1 cellular context compared by ENCODE assay signal in the genomic region with DNA sequence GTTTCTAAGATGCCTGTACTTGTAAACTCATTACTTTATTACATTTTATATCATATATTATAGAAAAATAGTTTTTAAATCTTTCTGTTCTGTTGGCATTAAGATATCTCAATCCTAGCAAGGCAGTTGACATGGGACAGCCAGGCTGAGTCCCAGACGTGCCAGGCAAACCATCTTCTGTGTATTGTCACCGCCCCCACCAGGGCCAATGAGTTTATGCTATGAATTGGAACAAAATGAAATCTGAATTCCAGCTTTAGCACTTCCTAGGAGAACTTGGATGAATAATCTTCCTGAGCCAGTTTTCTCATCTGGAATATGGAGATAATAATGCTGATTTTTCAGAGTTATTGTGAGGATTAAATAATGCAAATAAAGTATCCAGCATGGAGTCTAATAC.
TF ChIP-seq lines count a peak whose summit lies in the region.

No MANE protein-coding gene starts in this region.

TF ChIP-seq in H1, 55 proteins besides CTCF, POLR2A, EP300 and RAD21:
- TF ChIP-seq, protein P1, sequence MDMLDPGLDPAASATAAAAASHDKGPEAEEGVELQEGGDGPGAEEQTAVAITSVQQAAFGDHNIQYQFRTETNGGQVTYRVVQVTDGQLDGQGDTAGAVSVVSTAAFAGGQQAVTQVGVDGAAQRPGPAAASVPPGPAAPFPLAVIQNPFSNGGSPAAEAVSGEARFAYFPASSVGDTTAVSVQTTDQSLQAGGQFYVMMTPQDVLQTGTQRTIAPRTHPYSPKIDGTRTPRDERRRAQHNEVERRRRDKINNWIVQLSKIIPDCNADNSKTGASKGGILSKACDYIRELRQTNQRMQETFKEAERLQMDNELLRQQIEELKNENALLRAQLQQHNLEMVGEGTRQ (IDR thresholded peaks at IDR 0.05; ENCODE audit: low read length): no peak
- no peak for TF ChIP-seq FOSL1 (IDR thresholded peaks at IDR 0.05; ENCODE audit: insufficient read depth, low read depth, low read length)
- TF ChIP-seq HDAC6 (IDR thresholded peaks at IDR 0.05; ENCODE audit: low read depth, low read length): no peak
- no peak for TF ChIP-seq SIX5 (IDR thresholded peaks at IDR 0.05; ENCODE audit: low read depth, low read length)
- TF ChIP-seq BRCA1 (IDR thresholded peaks at IDR 0.05; ENCODE audit: low read depth, low read length): no peak
- TF ChIP-seq NRF1 (IDR thresholded peaks at IDR 0.05; ENCODE audit: low read depth, low read length): no peak
- TF ChIP-seq YY1 (IDR thresholded peaks at IDR 0.05; ENCODE audit: low read depth, low read length): no peak
- TF ChIP-seq KDM1A (IDR thresholded peaks at IDR 0.05; ENCODE audit: borderline replicate concordance, low read length): no peak
- no peak for TF ChIP-seq ZNF274 (IDR thresholded peaks at IDR 0.05; ENCODE audit: borderline replicate concordance, extremely low read depth, low read length)
- no peak for TF ChIP-seq SIN3A (conservative IDR thresholded peaks at IDR 0.05 in 1 of 2, IDR thresholded peaks at IDR 0.05 in 1 of 2; ENCODE audit: low read depth in 1 of 2, low read length in 2 of 2)
- TF ChIP-seq TBP (IDR thresholded peaks at IDR 0.05; ENCODE audit: low read depth, low read length): no peak
- TF ChIP-seq, protein P2, sequence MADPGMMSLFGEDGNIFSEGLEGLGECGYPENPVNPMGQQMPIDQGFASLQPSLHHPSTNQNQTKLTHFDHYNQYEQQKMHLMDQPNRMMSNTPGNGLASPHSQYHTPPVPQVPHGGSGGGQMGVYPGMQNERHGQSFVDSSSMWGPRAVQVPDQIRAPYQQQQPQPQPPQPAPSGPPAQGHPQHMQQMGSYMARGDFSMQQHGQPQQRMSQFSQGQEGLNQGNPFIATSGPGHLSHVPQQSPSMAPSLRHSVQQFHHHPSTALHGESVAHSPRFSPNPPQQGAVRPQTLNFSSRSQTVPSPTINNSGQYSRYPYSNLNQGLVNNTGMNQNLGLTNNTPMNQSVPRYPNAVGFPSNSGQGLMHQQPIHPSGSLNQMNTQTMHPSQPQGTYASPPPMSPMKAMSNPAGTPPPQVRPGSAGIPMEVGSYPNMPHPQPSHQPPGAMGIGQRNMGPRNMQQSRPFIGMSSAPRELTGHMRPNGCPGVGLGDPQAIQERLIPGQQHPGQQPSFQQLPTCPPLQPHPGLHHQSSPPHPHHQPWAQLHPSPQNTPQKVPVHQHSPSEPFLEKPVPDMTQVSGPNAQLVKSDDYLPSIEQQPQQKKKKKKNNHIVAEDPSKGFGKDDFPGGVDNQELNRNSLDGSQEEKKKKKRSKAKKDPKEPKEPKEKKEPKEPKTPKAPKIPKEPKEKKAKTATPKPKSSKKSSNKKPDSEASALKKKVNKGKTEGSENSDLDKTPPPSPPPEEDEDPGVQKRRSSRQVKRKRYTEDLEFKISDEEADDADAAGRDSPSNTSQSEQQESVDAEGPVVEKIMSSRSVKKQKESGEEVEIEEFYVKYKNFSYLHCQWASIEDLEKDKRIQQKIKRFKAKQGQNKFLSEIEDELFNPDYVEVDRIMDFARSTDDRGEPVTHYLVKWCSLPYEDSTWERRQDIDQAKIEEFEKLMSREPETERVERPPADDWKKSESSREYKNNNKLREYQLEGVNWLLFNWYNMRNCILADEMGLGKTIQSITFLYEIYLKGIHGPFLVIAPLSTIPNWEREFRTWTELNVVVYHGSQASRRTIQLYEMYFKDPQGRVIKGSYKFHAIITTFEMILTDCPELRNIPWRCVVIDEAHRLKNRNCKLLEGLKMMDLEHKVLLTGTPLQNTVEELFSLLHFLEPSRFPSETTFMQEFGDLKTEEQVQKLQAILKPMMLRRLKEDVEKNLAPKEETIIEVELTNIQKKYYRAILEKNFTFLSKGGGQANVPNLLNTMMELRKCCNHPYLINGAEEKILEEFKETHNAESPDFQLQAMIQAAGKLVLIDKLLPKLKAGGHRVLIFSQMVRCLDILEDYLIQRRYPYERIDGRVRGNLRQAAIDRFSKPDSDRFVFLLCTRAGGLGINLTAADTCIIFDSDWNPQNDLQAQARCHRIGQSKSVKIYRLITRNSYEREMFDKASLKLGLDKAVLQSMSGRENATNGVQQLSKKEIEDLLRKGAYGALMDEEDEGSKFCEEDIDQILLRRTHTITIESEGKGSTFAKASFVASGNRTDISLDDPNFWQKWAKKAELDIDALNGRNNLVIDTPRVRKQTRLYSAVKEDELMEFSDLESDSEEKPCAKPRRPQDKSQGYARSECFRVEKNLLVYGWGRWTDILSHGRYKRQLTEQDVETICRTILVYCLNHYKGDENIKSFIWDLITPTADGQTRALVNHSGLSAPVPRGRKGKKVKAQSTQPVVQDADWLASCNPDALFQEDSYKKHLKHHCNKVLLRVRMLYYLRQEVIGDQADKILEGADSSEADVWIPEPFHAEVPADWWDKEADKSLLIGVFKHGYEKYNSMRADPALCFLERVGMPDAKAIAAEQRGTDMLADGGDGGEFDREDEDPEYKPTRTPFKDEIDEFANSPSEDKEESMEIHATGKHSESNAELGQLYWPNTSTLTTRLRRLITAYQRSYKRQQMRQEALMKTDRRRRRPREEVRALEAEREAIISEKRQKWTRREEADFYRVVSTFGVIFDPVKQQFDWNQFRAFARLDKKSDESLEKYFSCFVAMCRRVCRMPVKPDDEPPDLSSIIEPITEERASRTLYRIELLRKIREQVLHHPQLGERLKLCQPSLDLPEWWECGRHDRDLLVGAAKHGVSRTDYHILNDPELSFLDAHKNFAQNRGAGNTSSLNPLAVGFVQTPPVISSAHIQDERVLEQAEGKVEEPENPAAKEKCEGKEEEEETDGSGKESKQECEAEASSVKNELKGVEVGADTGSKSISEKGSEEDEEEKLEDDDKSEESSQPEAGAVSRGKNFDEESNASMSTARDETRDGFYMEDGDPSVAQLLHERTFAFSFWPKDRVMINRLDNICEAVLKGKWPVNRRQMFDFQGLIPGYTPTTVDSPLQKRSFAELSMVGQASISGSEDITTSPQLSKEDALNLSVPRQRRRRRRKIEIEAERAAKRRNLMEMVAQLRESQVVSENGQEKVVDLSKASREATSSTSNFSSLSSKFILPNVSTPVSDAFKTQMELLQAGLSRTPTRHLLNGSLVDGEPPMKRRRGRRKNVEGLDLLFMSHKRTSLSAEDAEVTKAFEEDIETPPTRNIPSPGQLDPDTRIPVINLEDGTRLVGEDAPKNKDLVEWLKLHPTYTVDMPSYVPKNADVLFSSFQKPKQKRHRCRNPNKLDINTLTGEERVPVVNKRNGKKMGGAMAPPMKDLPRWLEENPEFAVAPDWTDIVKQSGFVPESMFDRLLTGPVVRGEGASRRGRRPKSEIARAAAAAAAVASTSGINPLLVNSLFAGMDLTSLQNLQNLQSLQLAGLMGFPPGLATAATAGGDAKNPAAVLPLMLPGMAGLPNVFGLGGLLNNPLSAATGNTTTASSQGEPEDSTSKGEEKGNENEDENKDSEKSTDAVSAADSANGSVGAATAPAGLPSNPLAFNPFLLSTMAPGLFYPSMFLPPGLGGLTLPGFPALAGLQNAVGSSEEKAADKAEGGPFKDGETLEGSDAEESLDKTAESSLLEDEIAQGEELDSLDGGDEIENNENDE (IDR thresholded peaks at IDR 0.05; ENCODE audit: insufficient replicate concordance, low read length): no peak
